In the genomic region with DNA sequence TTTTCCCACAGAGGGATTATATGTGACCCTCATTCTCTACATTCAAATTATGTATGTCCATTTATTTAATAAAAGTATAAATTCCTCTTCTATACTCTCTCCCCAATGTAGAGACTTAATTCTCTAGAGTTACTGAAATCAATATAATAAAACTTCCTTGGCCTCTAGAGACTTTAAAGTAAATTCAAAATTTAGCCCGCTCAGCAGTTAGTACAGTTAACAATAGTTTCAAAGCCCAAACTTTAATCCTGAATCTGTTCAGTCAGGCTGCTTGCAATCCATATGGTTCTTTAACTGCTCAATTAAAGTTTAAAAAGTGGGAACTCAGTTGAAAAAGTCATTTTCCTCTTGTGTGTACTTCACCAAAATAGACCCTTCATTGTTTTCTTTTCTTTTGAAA, we compare ENCODE assay signal across 7 cellular contexts.
"Had no signal": no experiment of that assay in that cellular context is flagged by ENCODE, and none has a peak within 500 bp of the region (broad histone marks: within the 10 kb centered on the region; RNA-seq: fewer than 3 reads in every experiment).

No MANE protein-coding gene starts in this region.

- H3K4me3 ChIP-seq: GM12878 had no signal

- FAIRE-seq: G401.6, GM12878, GM12891, GM12892, GM18507 had no signal

- DNase-seq: GDM1, GF-D8 had no signal

- ATAC-seq: GM12878 had no signal
